Comparison of ENCODE assay signal across 1 cellular context in the genomic region with DNA sequence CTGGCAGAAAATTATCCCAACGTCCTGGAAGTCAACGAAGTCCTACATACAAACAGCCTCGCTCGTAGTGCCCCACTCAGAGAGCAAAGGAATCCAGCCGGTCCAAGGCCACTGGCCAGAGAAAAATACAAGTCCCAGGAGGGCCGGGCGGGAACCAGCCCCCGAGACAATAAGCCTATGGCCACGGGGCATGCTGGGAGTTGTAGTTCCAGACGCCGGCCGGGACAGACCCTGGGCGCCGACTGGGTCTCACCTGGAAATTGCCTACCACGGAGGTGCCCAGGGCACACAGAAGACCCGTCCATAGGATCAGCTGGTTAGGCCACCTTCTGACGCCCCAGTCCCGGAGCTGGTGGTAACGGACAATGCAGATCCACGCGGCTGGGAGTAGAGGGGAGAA.
TF ChIP-seq lines count a peak whose summit lies in the region.

No MANE protein-coding gene starts in this region.

TF ChIP-seq in K562, 482 proteins besides CTCF, POLR2A, EP300 and RAD21 (continued from another document):
- TF ChIP-seq, protein P1, sequence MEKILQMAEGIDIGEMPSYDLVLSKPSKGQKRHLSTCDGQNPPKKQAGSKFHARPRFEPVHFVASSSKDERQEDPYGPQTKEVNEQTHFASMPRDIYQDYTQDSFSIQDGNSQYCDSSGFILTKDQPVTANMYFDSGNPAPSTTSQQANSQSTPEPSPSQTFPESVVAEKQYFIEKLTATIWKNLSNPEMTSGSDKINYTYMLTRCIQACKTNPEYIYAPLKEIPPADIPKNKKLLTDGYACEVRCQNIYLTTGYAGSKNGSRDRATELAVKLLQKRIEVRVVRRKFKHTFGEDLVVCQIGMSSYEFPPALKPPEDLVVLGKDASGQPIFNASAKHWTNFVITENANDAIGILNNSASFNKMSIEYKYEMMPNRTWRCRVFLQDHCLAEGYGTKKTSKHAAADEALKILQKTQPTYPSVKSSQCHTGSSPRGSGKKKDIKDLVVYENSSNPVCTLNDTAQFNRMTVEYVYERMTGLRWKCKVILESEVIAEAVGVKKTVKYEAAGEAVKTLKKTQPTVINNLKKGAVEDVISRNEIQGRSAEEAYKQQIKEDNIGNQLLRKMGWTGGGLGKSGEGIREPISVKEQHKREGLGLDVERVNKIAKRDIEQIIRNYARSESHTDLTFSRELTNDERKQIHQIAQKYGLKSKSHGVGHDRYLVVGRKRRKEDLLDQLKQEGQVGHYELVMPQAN (IDR thresholded peaks at IDR 0.05; ENCODE audit: borderline replicate concordance): no peak
- TF ChIP-seq L3MBTL2 (IDR thresholded peaks at IDR 0.05) (peak; percentile 20; the same call in 1 of the 2 replicates), SIX5 (IDR thresholded peaks at IDR 0.05; ENCODE audit: borderline replicate concordance in 1 of 2, insufficient read depth in 1 of 2, low read depth in 1 of 2, low read length in 2 of 2) (peak; percentile 95 to 97), ZNF146 (CRISPR knock-in tag; IDR thresholded peaks at IDR 0.05; ENCODE audit: unreplicated experiment) (no peak), ZNF766 (CRISPR knock-in tag; conservative IDR thresholded peaks at IDR 0.05) (peak; percentile 79), ZNF644 (tag; IDR thresholded peaks at IDR 0.05; ENCODE audit: low read depth) (peak; percentile 68; the same call in 1 of the 2 replicates), YY1 (IDR thresholded peaks at IDR 0.05; ENCODE audit: borderline replicate concordance in 1 of 3, control insufficient read depth in 1 of 3, extremely low read depth in 1 of 3, insufficient read depth in 3 of 3, insufficient read length in 1 of 3, insufficient replicate concordance in 2 of 3, low read depth in 1 of 3, low read length in 2 of 3) (peak in 2 of 3 experiments; percentile 33 to 45), HMGN3 (IDR thresholded peaks at IDR 0.05; ENCODE audit: borderline replicate concordance, extremely low read depth, insufficient read length, low read depth, low read length) (no peak), CREM (IDR thresholded peaks at IDR 0.05; ENCODE audit: low read depth) (peak; percentile 40; the same call in 1 of the 2 replicates), GABPB1 (CRISPR knock-in tag; IDR thresholded peaks at IDR 0.05) (0 out of 2 replicates have a peak, but pooled peaks have one; percentile 32), FIP1L1 (IDR thresholded peaks at IDR 0.05; ENCODE audit: low read depth, low read length, poor library complexity, severe bottlenecking) (no peak), TBP (optimal IDR thresholded peaks at IDR 0.05; ENCODE audit: low read depth, low read length) (peak; percentile 14), RBBP5 (IDR thresholded peaks at IDR 0.05; ENCODE audit: borderline replicate concordance, insufficient read depth, low read length, poor library complexity, severe bottlenecking) (no peak), ZNF197 (CRISPR knock-in tag; IDR thresholded peaks at IDR 0.05; ENCODE audit: low read depth) (0 out of 2 replicates have a peak, but pooled peaks have one; percentile 57)
- TF ChIP-seq, protein P2, sequence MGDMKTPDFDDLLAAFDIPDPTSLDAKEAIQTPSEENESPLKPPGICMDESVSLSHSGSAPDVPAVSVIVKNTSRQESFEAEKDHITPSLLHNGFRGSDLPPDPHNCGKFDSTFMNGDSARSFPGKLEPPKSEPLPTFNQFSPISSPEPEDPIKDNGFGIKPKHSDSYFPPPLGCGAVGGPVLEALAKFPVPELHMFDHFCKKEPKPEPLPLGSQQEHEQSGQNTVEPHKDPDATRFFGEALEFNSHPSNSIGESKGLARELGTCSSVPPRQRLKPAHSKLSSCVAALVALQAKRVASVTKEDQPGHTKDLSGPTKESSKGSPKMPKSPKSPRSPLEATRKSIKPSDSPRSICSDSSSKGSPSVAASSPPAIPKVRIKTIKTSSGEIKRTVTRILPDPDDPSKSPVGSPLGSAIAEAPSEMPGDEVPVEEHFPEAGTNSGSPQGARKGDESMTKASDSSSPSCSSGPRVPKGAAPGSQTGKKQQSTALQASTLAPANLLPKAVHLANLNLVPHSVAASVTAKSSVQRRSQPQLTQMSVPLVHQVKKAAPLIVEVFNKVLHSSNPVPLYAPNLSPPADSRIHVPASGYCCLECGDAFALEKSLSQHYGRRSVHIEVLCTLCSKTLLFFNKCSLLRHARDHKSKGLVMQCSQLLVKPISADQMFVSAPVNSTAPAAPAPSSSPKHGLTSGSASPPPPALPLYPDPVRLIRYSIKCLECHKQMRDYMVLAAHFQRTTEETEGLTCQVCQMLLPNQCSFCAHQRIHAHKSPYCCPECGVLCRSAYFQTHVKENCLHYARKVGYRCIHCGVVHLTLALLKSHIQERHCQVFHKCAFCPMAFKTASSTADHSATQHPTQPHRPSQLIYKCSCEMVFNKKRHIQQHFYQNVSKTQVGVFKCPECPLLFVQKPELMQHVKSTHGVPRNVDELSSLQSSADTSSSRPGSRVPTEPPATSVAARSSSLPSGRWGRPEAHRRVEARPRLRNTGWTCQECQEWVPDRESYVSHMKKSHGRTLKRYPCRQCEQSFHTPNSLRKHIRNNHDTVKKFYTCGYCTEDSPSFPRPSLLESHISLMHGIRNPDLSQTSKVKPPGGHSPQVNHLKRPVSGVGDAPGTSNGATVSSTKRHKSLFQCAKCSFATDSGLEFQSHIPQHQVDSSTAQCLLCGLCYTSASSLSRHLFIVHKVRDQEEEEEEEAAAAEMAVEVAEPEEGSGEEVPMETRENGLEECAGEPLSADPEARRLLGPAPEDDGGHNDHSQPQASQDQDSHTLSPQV (IDR thresholded peaks at IDR 0.05): 0 out of 2 replicates have a peak, but pooled peaks have one; percentile 46
- TF ChIP-seq, protein P3, sequence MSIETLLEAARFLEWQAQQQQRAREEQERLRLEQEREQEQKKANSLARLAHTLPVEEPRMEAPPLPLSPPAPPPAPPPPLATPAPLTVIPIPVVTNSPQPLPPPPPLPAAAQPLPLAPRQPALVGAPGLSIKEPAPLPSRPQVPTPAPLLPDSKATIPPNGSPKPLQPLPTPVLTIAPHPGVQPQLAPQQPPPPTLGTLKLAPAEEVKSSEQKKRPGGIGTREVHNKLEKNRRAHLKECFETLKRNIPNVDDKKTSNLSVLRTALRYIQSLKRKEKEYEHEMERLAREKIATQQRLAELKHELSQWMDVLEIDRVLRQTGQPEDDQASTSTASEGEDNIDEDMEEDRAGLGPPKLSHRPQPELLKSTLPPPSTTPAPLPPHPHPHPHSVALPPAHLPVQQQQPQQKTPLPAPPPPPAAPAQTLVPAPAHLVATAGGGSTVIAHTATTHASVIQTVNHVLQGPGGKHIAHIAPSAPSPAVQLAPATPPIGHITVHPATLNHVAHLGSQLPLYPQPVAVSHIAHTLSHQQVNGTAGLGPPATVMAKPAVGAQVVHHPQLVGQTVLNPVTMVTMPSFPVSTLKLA (conservative IDR thresholded peaks at IDR 0.05): no peak
- TF ChIP-seq, protein P4, sequence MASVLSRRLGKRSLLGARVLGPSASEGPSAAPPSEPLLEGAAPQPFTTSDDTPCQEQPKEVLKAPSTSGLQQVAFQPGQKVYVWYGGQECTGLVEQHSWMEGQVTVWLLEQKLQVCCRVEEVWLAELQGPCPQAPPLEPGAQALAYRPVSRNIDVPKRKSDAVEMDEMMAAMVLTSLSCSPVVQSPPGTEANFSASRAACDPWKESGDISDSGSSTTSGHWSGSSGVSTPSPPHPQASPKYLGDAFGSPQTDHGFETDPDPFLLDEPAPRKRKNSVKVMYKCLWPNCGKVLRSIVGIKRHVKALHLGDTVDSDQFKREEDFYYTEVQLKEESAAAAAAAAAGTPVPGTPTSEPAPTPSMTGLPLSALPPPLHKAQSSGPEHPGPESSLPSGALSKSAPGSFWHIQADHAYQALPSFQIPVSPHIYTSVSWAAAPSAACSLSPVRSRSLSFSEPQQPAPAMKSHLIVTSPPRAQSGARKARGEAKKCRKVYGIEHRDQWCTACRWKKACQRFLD (CRISPR knock-in tag; IDR thresholded peaks at IDR 0.05): peak; percentile 26; the same call in 1 of the 2 replicates
- TF ChIP-seq, protein P5, sequence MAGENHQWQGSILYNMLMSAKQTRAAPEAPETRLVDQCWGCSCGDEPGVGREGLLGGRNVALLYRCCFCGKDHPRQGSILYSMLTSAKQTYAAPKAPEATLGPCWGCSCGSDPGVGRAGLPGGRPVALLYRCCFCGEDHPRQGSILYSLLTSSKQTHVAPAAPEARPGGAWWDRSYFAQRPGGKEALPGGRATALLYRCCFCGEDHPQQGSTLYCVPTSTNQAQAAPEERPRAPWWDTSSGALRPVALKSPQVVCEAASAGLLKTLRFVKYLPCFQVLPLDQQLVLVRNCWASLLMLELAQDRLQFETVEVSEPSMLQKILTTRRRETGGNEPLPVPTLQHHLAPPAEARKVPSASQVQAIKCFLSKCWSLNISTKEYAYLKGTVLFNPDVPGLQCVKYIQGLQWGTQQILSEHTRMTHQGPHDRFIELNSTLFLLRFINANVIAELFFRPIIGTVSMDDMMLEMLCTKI (IDR thresholded peaks at IDR 0.05; ENCODE audit: partially characterized antibody): no peak
- TF ChIP-seq, protein P6, sequence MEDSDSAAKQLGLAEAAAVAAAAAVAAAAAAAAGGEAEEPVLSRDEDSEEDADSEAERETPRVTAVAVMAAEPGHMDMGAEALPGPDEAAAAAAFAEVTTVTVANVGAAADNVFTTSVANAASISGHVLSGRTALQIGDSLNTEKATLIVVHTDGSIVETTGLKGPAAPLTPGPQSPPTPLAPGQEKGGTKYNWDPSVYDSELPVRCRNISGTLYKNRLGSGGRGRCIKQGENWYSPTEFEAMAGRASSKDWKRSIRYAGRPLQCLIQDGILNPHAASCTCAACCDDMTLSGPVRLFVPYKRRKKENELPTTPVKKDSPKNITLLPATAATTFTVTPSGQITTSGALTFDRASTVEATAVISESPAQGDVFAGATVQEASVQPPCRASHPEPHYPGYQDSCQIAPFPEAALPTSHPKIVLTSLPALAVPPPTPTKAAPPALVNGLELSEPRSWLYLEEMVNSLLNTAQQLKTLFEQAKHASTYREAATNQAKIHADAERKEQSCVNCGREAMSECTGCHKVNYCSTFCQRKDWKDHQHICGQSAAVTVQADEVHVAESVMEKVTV (CRISPR knock-in tag; IDR thresholded peaks at IDR 0.05): no peak
- TF ChIP-seq, protein P7, sequence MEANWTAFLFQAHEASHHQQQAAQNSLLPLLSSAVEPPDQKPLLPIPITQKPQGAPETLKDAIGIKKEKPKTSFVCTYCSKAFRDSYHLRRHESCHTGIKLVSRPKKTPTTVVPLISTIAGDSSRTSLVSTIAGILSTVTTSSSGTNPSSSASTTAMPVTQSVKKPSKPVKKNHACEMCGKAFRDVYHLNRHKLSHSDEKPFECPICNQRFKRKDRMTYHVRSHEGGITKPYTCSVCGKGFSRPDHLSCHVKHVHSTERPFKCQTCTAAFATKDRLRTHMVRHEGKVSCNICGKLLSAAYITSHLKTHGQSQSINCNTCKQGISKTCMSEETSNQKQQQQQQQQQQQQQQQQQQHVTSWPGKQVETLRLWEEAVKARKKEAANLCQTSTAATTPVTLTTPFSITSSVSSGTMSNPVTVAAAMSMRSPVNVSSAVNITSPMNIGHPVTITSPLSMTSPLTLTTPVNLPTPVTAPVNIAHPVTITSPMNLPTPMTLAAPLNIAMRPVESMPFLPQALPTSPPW (CRISPR knock-in tag; IDR thresholded peaks at IDR 0.05): peak; percentile 36; the same call in 1 of the 2 replicates
- TF ChIP-seq, protein P8, sequence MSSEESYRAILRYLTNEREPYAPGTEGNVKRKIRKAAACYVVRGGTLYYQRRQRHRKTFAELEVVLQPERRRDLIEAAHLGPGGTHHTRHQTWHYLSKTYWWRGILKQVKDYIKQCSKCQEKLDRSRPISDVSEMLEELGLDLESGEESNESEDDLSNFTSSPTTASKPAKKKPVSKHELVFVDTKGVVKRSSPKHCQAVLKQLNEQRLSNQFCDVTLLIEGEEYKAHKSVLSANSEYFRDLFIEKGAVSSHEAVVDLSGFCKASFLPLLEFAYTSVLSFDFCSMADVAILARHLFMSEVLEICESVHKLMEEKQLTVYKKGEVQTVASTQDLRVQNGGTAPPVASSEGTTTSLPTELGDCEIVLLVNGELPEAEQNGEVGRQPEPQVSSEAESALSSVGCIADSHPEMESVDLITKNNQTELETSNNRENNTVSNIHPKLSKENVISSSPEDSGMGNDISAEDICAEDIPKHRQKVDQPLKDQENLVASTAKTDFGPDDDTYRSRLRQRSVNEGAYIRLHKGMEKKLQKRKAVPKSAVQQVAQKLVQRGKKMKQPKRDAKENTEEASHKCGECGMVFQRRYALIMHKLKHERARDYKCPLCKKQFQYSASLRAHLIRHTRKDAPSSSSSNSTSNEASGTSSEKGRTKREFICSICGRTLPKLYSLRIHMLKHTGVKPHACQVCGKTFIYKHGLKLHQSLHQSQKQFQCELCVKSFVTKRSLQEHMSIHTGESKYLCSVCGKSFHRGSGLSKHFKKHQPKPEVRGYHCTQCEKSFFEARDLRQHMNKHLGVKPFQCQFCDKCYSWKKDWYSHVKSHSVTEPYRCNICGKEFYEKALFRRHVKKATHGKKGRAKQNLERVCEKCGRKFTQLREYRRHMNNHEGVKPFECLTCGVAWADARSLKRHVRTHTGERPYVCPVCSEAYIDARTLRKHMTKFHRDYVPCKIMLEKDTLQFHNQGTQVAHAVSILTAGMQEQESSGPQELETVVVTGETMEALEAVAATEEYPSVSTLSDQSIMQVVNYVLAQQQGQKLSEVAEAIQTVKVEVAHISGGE (CRISPR knock-in tag; IDR thresholded peaks at IDR 0.05): 0 out of 6 replicates have a peak, but pooled peaks of 1 of the 3 experiments have one; percentile 33
